Comparison of ENCODE assay signal across 1 cellular context in genomic region chr2:127525692-127526141, GRCh38.
TF ChIP-seq lines count a peak whose summit lies in the region.

No MANE protein-coding gene starts in this region.

TF ChIP-seq in K562, 482 proteins besides CTCF, POLR2A, EP300 and RAD21:
- TF ChIP-seq ZNF778 (CRISPR knock-in tag; IDR thresholded peaks at IDR 0.05) (no peak), JUN (IDR thresholded peaks at IDR 0.05; ENCODE audit: borderline replicate concordance, low read depth, low read length) (no peak), JUN (CRISPR knock-in tag; IDR thresholded peaks at IDR 0.05; ENCODE audit: borderline replicate concordance) (0 out of 2 replicates have a peak, but pooled peaks have one; percentile 27), KLF1 (tag; IDR thresholded peaks at IDR 0.05) (no peak), HMBOX1 (IDR thresholded peaks at IDR 0.05) (peak; percentile 77; the same call in 1 of the 2 replicates), ZBTB26 (CRISPR knock-in tag; IDR thresholded peaks at IDR 0.05) (no peak), KDM2B (CRISPR knock-in tag; IDR thresholded peaks at IDR 0.05) (no peak), CHD1 (IDR thresholded peaks at IDR 0.05; ENCODE audit: low read length) (peak; percentile 80), PRDM10 (IDR thresholded peaks at IDR 0.05; ENCODE audit: partially characterized antibody) (peak; percentile 39), HNRNPH1 (optimal IDR thresholded peaks at IDR 0.05; ENCODE audit: low read depth, low read length) (no peak), USF2 (CRISPR knock-in tag; IDR thresholded peaks at IDR 0.05) (no peak), MAZ (CRISPR knock-in tag; conservative IDR thresholded peaks at IDR 0.05 in 1 of 2, IDR thresholded peaks at IDR 0.05 in 1 of 2) (0 out of 4 replicates have a peak, but pooled peaks of 1 of the 2 experiments have one; percentile 33), MYC (IDR thresholded peaks at IDR 0.05; ENCODE audit: low read depth, low read length) (no peak), MYC (CRISPR knock-in tag; IDR thresholded peaks at IDR 0.05; ENCODE audit: borderline replicate concordance, low read depth) (no peak), LCOR (CRISPR knock-in tag; IDR thresholded peaks at IDR 0.05) (no peak), TAF1 (IDR thresholded peaks at IDR 0.05; ENCODE audit: control insufficient read depth, extremely low read depth, insufficient read depth, low read length, severe bottlenecking) (peak; percentile 23), ZNF3 (CRISPR knock-in tag; IDR thresholded peaks at IDR 0.05) (no peak), CREB1 (IDR thresholded peaks at IDR 0.05) (no peak), CREB1 (CRISPR knock-in tag; IDR thresholded peaks at IDR 0.05) (no peak), ZNF280B (CRISPR knock-in tag; IDR thresholded peaks at IDR 0.05) (no peak), SREBF1 (IDR thresholded peaks at IDR 0.05; ENCODE audit: borderline replicate concordance, low read depth, low read length) (no peak), GATAD2A (IDR thresholded peaks at IDR 0.05) (no peak), RERE (CRISPR knock-in tag; IDR thresholded peaks at IDR 0.05; ENCODE audit: borderline replicate concordance) (no peak), AFF4 (CRISPR knock-in tag; IDR thresholded peaks at IDR 0.05) (0 out of 2 replicates have a peak, but pooled peaks have one; percentile 46), CTBP1 (IDR thresholded peaks at IDR 0.05; ENCODE audit: borderline replicate concordance) (no peak), STAG1 (CRISPR knock-in tag; IDR thresholded peaks at IDR 0.05; ENCODE audit: borderline replicate concordance) (no peak), E2F6 (IDR thresholded peaks at IDR 0.05; ENCODE audit: borderline replicate concordance in 1 of 2, extremely low read depth in 1 of 2, insufficient read depth in 1 of 2, insufficient read length in 1 of 2, low read depth in 1 of 2, low read length in 1 of 2, poor library complexity in 1 of 2, severe bottlenecking in 1 of 2) (peak in 1 of 2 experiments; percentile 16)
